8 cellular contexts compared by ENCODE assay signal in the genomic region with DNA sequence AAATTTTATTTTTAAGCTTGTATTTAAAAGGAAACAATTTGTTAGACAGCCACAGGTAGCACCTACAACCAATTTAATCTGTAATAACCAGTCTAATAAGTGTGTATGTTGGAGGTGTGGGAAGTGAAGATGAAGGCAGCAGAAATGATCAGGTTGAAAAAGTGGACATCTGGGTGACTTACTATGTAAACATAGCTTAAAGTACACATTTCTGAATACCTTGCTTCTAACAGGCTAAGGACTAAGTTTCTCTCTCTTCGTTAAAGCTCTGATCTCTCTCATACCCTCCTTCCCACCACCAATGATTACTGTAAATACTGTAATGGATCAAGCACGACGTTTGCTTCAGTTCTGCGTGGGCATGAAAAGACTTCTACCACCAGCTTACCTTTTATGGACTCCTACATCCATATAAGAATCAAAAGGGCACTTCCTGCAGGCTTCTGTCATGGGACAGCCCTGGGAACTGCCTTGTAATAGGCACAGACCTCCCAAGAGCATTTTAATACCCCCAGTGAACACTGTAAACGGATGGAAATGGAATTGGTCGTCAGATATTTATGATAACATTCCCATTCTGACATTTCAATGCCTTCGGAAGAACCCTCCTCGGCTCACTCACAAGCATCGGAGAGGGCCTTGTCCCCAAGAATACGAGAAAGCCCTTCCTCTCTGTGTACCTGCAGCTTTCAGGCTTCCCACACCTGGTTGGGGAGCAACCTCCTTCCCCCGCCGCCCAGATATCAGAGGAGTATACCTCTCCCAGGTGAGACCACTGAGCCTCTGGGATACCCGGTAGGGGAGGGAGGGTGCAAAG. TPM values are rescaled to one million over a fixed set of nuclear protein-coding genes. Genes with fewer than 3 reads are reported as not detected.
DNase-seq lines count a peak whose midpoint lies in the region; ATAC-seq and TF ChIP-seq lines count a peak whose summit lies in the region.

No MANE protein-coding gene starts in this region.

- DNase-seq in GM12865 (ENCODE audit: low read depth) (no peak), adipocyte (ENCODE audit: low read depth) (no peak), inferior parietal cortex (ENCODE audit: extremely low spot score) (peak; percentile 11), OCI-M1 (lab: John Stamatoyannopoulos, UW) (no peak), G401 (ENCODE audit: low spot score) (no peak)
- DNase-seq in stimulated activated naive CD8-positive, alpha-beta T cell treated with anti-CD3 and anti-CD28 coated beads, Interleukin-15, amount 100 ng/mL, for 72 hours: no peak

- in situ Hi-C loops in G401 (cut with HindIII; ENCODE audit: low sequenced_read_pairs): no loop called here

- peak overlapping the region; percentile 98 to 99 for H3K27ac Mint-ChIP-seq in stimulated activated naive CD8-positive, alpha-beta T cell treated with anti-CD3 and anti-CD28 coated beads, Interleukin-15, amount 100 ng/mL, for 72 hours

- H3K9ac ChIP-seq in adipocyte (ENCODE audit: low read length): peak overlapping the region; percentile 94

- H3K27me3 Mint-ChIP-seq in stimulated activated naive CD8-positive, alpha-beta T cell treated with anti-CD3 and anti-CD28 coated beads, Interleukin-15, amount 100 ng/mL, for 72 hours: no peaks in the 10 kb centered on the region

- no peaks in the 10 kb centered on the region for H3K36me3 ChIP-seq in adipocyte (ENCODE audit: control insufficient read depth, insufficient read depth, low read length, severe bottlenecking)

- peak overlapping the region; percentile 96 to 100 for H3K4me3 Mint-ChIP-seq in stimulated activated naive CD8-positive, alpha-beta T cell treated with anti-CD3 and anti-CD28 coated beads, Interleukin-15, amount 100 ng/mL, for 72 hours

- H3K4me1 Mint-ChIP-seq in stimulated activated naive CD8-positive, alpha-beta T cell treated with anti-CD3 and anti-CD28 coated beads, Interleukin-15, amount 100 ng/mL, for 72 hours: peaks cover 39% of the 10 kb centered on the region

- no peak for TF ChIP-seq CTCF in GM12865 (IDR thresholded peaks at IDR 0.05; ENCODE audit: insufficient read depth, low read depth, low read length, missing control alignments)

- no peaks in the 10 kb centered on the region for H3K9me3 Mint-ChIP-seq in stimulated activated naive CD8-positive, alpha-beta T cell treated with anti-CD3 and anti-CD28 coated beads, Interleukin-15, amount 100 ng/mL, for 72 hours

- peaks cover 18% of the 10 kb centered on the region for H3K4me1 ChIP-seq in adipocyte (ENCODE audit: control insufficient read depth, insufficient read depth, low read length)

- no peaks in the 10 kb centered on the region for H3K9me3 ChIP-seq in adipocyte (ENCODE audit: control insufficient read depth, low read length)

- ATAC-seq in HG03521 (IDR thresholded peaks at IDR 0.05; ENCODE audit: unreplicated experiment) (peak; percentile 23), GM21360 (IDR thresholded peaks at IDR 0.05; ENCODE audit: unreplicated experiment) (no peak)
- peak; percentile 16 for ATAC-seq in stimulated activated naive CD8-positive, alpha-beta T cell treated with anti-CD3 and anti-CD28 coated beads, Interleukin-15, amount 100 ng/mL, for 72 hours

- H3K4me3 ChIP-seq in GM12865 (ENCODE audit: low read depth, low read length) (peak overlapping the region; percentile 88), adipocyte (ENCODE audit: low read length) (peak overlapping the region; percentile 96)

- H3K27me3 ChIP-seq in adipocyte (replicated peaks; ENCODE audit: control insufficient read depth, insufficient read depth, low read length): no peaks in the 10 kb centered on the region

RNA-seq across cellular contexts. Expression of a gene that starts 0.7 kb away (rescaled TPM):
- 76.2 and 79.0 TPM in 2 replicates for total RNA-seq in G401 (2014; rRNA removed; shearing (Covaris generic))

RNA-seq across cellular contexts. Expression of a gene that starts 19.6 kb away (rescaled TPM):
- 8.9 and 16.3 TPM in 2 replicates for total RNA-seq in G401 (2014; rRNA removed; shearing (Covaris generic))

RNA-seq across cellular contexts. Expression of a gene that starts 32.6 kb away (rescaled TPM):
- not detected in 2 replicates for total RNA-seq in G401 (2014; rRNA removed; shearing (Covaris generic))
